1 cellular context compared by ENCODE assay signal in the genomic region with DNA sequence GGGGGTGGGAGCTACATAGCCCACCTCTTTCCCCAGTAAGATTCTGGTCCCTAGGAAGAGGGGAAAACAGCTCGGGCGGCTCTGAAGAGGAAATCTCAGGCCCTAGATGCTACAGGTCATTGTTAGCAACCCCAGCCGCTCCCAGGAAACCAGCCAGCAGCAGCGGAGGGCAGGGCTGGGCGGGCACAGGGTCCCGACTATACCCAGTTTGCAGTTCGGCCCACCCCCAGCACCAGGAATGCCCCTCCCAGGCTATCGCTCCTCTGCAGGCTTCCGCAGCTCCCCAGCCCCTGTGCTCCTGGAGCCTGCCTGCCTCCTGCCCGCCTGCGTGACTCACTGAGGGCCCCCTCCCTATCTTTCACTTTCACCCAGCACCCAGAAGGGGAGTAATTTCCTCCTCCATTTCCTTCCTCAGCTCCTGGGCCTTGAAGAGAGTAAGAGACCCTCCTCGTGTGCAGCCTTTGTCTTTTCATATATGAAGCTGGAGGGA.
TF ChIP-seq lines count a peak whose summit lies in the region.

No MANE protein-coding gene starts in this region.

TF ChIP-seq in GM12878, 131 proteins besides CTCF, POLR2A, EP300 and RAD21:
- 0 out of 2 replicates have a peak, but pooled peaks have one; percentile 10 for TF ChIP-seq JUNB (IDR thresholded peaks at IDR 0.05)
- TF ChIP-seq POLR2AphosphoS2 (IDR thresholded peaks at IDR 0.05; ENCODE audit: low read depth, low read length) = no peak; the same call in 1 of the 2 replicates
- no peak for TF ChIP-seq EGR1 (IDR thresholded peaks at IDR 0.05; ENCODE audit: borderline replicate concordance in 1 of 2, low read depth in 2 of 2, low read length in 2 of 2)
- TF ChIP-seq EED (IDR thresholded peaks at IDR 0.05; ENCODE audit: low read depth) = peak; percentile 79
- no peak for TF ChIP-seq CREM (IDR thresholded peaks at IDR 0.05; ENCODE audit: low read depth)
- TF ChIP-seq, protein P1, sequence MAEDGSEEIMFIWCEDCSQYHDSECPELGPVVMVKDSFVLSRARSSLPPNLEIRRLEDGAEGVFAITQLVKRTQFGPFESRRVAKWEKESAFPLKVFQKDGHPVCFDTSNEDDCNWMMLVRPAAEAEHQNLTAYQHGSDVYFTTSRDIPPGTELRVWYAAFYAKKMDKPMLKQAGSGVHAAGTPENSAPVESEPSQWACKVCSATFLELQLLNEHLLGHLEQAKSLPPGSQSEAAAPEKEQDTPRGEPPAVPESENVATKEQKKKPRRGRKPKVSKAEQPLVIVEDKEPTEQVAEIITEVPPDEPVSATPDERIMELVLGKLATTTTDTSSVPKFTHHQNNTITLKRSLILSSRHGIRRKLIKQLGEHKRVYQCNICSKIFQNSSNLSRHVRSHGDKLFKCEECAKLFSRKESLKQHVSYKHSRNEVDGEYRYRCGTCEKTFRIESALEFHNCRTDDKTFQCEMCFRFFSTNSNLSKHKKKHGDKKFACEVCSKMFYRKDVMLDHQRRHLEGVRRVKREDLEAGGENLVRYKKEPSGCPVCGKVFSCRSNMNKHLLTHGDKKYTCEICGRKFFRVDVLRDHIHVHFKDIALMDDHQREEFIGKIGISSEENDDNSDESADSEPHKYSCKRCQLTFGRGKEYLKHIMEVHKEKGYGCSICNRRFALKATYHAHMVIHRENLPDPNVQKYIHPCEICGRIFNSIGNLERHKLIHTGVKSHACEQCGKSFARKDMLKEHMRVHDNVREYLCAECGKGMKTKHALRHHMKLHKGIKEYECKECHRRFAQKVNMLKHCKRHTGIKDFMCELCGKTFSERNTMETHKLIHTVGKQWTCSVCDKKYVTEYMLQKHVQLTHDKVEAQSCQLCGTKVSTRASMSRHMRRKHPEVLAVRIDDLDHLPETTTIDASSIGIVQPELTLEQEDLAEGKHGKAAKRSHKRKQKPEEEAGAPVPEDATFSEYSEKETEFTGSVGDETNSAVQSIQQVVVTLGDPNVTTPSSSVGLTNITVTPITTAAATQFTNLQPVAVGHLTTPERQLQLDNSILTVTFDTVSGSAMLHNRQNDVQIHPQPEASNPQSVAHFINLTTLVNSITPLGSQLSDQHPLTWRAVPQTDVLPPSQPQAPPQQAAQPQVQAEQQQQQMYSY (CRISPR knock-in tag; IDR thresholded peaks at IDR 0.05) = no peak
- TF ChIP-seq KAT2A (conservative IDR thresholded peaks at IDR 0.05; ENCODE audit: control insufficient read depth, low read depth, low read length) = no peak
- TF ChIP-seq ETV6 (conservative IDR thresholded peaks at IDR 0.05 in 1 of 2, IDR thresholded peaks at IDR 0.05 in 1 of 2; ENCODE audit: borderline replicate concordance in 1 of 2, low read depth in 1 of 2) = peak in 1 of 2 experiments; percentile 96; a peak in 2 of 4 replicates
- TF ChIP-seq NFIC (IDR thresholded peaks at IDR 0.05; ENCODE audit: low read depth, low read length) = peak; percentile 23; the same call in 1 of the 2 replicates
- TF ChIP-seq SP1 (IDR thresholded peaks at IDR 0.05; ENCODE audit: low read depth, low read length) = no peak
- no peak for TF ChIP-seq SUPT20H (IDR thresholded peaks at IDR 0.05; ENCODE audit: borderline replicate concordance, control insufficient read depth, low read depth, low read length)
- TF ChIP-seq HDAC6 (IDR thresholded peaks at IDR 0.05; ENCODE audit: unreplicated experiment) = no peak
- TF ChIP-seq SMC3 (IDR thresholded peaks at IDR 0.05; ENCODE audit: borderline replicate concordance, low read length) = peak; percentile 2; the same call in 1 of the 2 replicates
- TF ChIP-seq EZH2 (IDR thresholded peaks at IDR 0.05; ENCODE audit: borderline replicate concordance, control insufficient read depth, low read depth, low read length) = no peak
- 0 out of 2 replicates have a peak, but pooled peaks have one; percentile 5 for TF ChIP-seq RUNX3 (IDR thresholded peaks at IDR 0.05; ENCODE audit: low read length)
- TF ChIP-seq KLF5 (IDR thresholded peaks at IDR 0.05; ENCODE audit: partially characterized antibody) = no peak
- 0 out of 2 replicates have a peak, but pooled peaks have one; percentile 24 for TF ChIP-seq WRNIP1 (IDR thresholded peaks at IDR 0.05; ENCODE audit: borderline replicate concordance, low read depth, low read length)
